ENCODE assay signal across 8 cellular contexts in the genomic region with DNA sequence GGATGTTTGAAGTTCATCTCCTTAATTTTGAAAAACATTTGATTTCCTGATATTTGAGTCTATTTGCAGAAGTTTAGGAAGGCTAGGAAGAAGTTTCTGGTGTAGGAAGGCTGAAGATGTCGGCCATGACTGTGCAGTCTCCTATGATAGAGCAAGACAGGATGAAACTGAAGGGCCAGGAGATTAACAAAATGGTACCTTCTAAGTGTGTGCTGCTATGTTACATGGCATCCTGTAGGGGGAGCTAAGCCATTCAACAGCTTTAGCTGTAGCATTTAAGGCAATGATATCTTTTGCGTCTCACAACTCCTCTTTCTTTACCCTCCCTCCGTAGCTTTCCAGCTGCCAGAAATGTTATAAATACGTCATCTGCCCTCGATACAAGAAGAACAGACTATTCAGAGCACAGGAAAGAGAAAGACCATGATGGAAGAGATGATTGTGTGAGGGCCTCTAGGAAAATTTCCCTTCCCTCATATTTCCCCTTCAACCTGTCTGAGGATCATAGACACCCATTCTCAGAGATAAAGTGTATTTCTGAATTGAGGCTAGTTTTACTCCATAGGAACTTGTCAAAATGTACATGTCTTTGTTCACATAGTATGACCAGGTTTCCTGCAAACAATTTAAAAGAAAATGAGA.
A peak's percentile ranks its signal among the peaks of the same experiment; 100 is the strongest.
DNase-seq lines count a peak whose midpoint lies in the region; ATAC-seq and TF ChIP-seq lines count a peak whose summit lies in the region.

No MANE protein-coding gene starts in this region.

- H3K4me3 Mint-ChIP-seq in CD8-positive, alpha-beta memory T cell: no peak overlapping the region

- H3K4me3 ChIP-seq in right atrium auricular region: no peak overlapping the region
- no peak overlapping the region for H3K4me3 ChIP-seq in transverse colon
- no peak overlapping the region for H3K4me3 ChIP-seq in CD8-positive, alpha-beta memory T cell (ENCODE audit: low read length)

- no peak for ATAC-seq in HG02763 (IDR thresholded peaks at IDR 0.05; ENCODE audit: unreplicated experiment)

- intact Hi-C loops in transverse colon (cut with DNase I; ENCODE audit: low total_unique reads): no loop called here

- POLR2A ChIA-PET in CD8-positive, alpha-beta memory T cell (lab: Charles Lee): no interaction called here

- H3K9me3 Mint-ChIP-seq in CD8-positive, alpha-beta memory T cell: no peaks in the 10 kb centered on the region

- H3K27me3 ChIP-seq in right atrium auricular region (no peaks in the 10 kb centered on the region), transverse colon (no peaks in the 10 kb centered on the region)
- H3K27me3 ChIP-seq in CD8-positive, alpha-beta memory T cell (ENCODE audit: insufficient read depth, low read length, poor library complexity, severe bottlenecking): no peaks in the 10 kb centered on the region

- H3K27ac Mint-ChIP-seq in CD8-positive, alpha-beta memory T cell: peak overlapping the region in 1 of 8 donors; percentile 18

- DNase-seq in NOMO-1 (lab: John Stamatoyannopoulos, UW; ENCODE audit: unreplicated experiment in 2 of 2): peak; percentile 8 to 24
- no peak for DNase-seq in NOMO-1 treated with dmso at 0.1 percent for 144 hours (lab: John Stamatoyannopoulos, UW; ENCODE audit: unreplicated experiment)
- DNase-seq in NAMALWA (ENCODE audit: low spot score): peak; percentile 66
- DNase-seq in SW480 (ENCODE audit: low spot score): peak; percentile 30
- DNase-seq in right atrium auricular region (ENCODE audit: low spot score): no peak
- DNase-seq in transverse colon: no peak
- no peak for DNase-seq in CD8-positive, alpha-beta memory T cell

- CTCF ChIA-PET in CD8-positive, alpha-beta memory T cell (lab: Charles Lee): interaction anchor here (1.3 kb wide), 1 partner anchor 34 kb away, joined by 3 read pairs; no protein-coding TSS in a partner anchor

- in situ Hi-C loops in transverse colon (cut with MboI; ENCODE audit: low pct_ligation_motif_present in 1 of 4, low pct_unique_long_range_greater_than_20kb in 1 of 4, low sequenced_read_pairs in 3 of 4): no loop called here

- peak overlapping the region; percentile 9 to 75 for H3K27ac ChIP-seq in right atrium auricular region
- H3K27ac ChIP-seq in transverse colon: peak overlapping the region in 2 of 4 donors; percentile 1 to 34
- H3K27ac ChIP-seq in CD8-positive, alpha-beta memory T cell (ENCODE audit: low read depth, low read length): no peak overlapping the region

- TF ChIP-seq EP300 in transverse colon (IDR thresholded peaks at IDR 0.05; ENCODE audit: low read depth): no peak

- H3K36me3 ChIP-seq in right atrium auricular region (no peaks in the 10 kb centered on the region), transverse colon (no peaks in the 10 kb centered on the region)
- H3K36me3 ChIP-seq in CD8-positive, alpha-beta memory T cell (ENCODE audit: insufficient read depth, low read length): no peaks in the 10 kb centered on the region

- H3K4me1 ChIP-seq in right atrium auricular region: peaks cover 0 to 15% of the 10 kb centered on the region in 2 donors
- H3K4me1 ChIP-seq in transverse colon: peaks cover 0 to 15% (median 10%) of the 10 kb centered on the region in 4 donors
- H3K4me1 ChIP-seq in CD8-positive, alpha-beta memory T cell (ENCODE audit: insufficient read depth, low read length): no peaks in the 10 kb centered on the region

- WGBS in transverse colon (ENCODE audit: low coverage in 1 of 2), 2 donors: 84% methylated on average over 4 to 5 of the region's 5 CpGs

- no peaks in the 10 kb centered on the region for H3K4me1 Mint-ChIP-seq in CD8-positive, alpha-beta memory T cell

- peaks cover 2 to 5% of the 10 kb centered on the region in 2 donors for H3K27me3 Mint-ChIP-seq in CD8-positive, alpha-beta memory T cell

- no peak for TF ChIP-seq POLR2A in transverse colon (IDR thresholded peaks at IDR 0.05)

- H3K36me3 Mint-ChIP-seq in CD8-positive, alpha-beta memory T cell: no peaks in the 10 kb centered on the region

- H3K9me3 ChIP-seq in right atrium auricular region (no peaks in the 10 kb centered on the region), transverse colon (no peaks in the 10 kb centered on the region)
- no peaks in the 10 kb centered on the region for H3K9me3 ChIP-seq in CD8-positive, alpha-beta memory T cell (ENCODE audit: low read length)

- TF ChIP-seq CTCF in right atrium auricular region (IDR thresholded peaks at IDR 0.05) (peak in 1 of 2 donors; percentile 69), transverse colon (IDR thresholded peaks at IDR 0.05) (peak; percentile 38 to 64 (median 56))

Comparison
In these comparisons a context has a peak if more than half of its experiments do, and no peak if none do; other contexts are left out.
1. DNase-seq: peak in NOMO-1 (2 of 2), NAMALWA (single experiment) and SW480 (single experiment); none in NOMO-1 treated with dmso at 0.1 percent for 144 hours (single experiment), right atrium auricular region (single experiment), transverse colon (single experiment) and CD8-positive, alpha-beta memory T cell (0 of 5).